In genomic region chr16:89216315-89217137, GRCh38 we compare ENCODE assay signal across 8 cellular contexts. TPM values are rescaled to one million over a fixed set of nuclear protein-coding genes. Genes with fewer than 3 reads are reported as not detected.
DNase-seq lines count a peak whose midpoint lies in the region; ATAC-seq and TF ChIP-seq lines count a peak whose summit lies in the region.

No MANE protein-coding gene starts in this region.

- H3K27me3 ChIP-seq in BLaER1 (no peaks in the 10 kb centered on the region), GM23338 (ENCODE audit: insufficient read depth) (no peaks in the 10 kb centered on the region)

- peaks cover 1% of the 10 kb centered on the region; the same call in 1 of the 3 replicates for H3K36me3 Mint-ChIP-seq in GM23338 (ENCODE audit: low read depth)
- peaks cover 26% of the 10 kb centered on the region for H3K36me3 Mint-ChIP-seq in dendritic cell treated with granulocyte-macrophage colony-stimulating factor and Interleukin-4, amounts not matched to agents 40 ng/mL and 50 ng/mL, for 4 days (ENCODE audit: low read depth)

- no peaks in the 10 kb centered on the region for H3K9me3 Mint-ChIP-seq in GM23338
- no peaks in the 10 kb centered on the region for H3K9me3 Mint-ChIP-seq in dendritic cell treated with granulocyte-macrophage colony-stimulating factor and Interleukin-4, amounts not matched to agents 40 ng/mL and 50 ng/mL, for 4 days

- H3K27ac Mint-ChIP-seq in GM23338: no peak overlapping the region; the same call in 1 of the 2 replicates
- H3K27ac Mint-ChIP-seq in dendritic cell treated with granulocyte-macrophage colony-stimulating factor and Interleukin-4, amounts not matched to agents 40 ng/mL and 50 ng/mL, for 4 days: peak overlapping the region; percentile 83

- peaks cover 31% of the 10 kb centered on the region for H3K4me1 ChIP-seq in BLaER1
- peaks cover 11% of the 10 kb centered on the region for H3K4me1 ChIP-seq in GM23338 (ENCODE audit: insufficient read depth)

- peaks cover 6% of the 10 kb centered on the region; the same call in 1 of the 2 replicates for H3F3A ChIP-seq in GM23338 (replicated peaks; ENCODE audit: low read depth)

- DNase-seq in GM23338 (ENCODE audit: low spot score): peak; percentile 89
- peak; percentile 37 to 56 for DNase-seq in NCI-H446 (lab: John Stamatoyannopoulos, UW)
- DNase-seq in activated CD4-positive, alpha-beta T cell treated with anti-CD3 and anti-CD28 coated beads, Interleukin-2, amount 50 U/mL, for 24 hours (ENCODE audit: low read depth in 1 of 2, low spot score in 1 of 2): peak; percentile 64 to 70
- peak; percentile 79 for DNase-seq in left lobe of liver (ENCODE audit: low spot score)
- peak; percentile 64 to 73 for DNase-seq in stimulated activated CD4-positive, alpha-beta T cell treated with anti-CD3 and anti-CD28 coated beads, Interleukin-1b, Interleukin-23, amount 100 ng/mL, for 4 hours (ENCODE audit: low read depth in 2 of 2)

- peak; percentile 83 to 92 for TF ChIP-seq CTCF in GM23338 (conservative IDR thresholded peaks at IDR 0.05; ENCODE audit: low read depth in 2 of 2)

- peak overlapping the region; percentile 82 for H3K4me3 ChIP-seq in BLaER1
- peak overlapping the region; percentile 98 for H3K4me3 ChIP-seq in GM23338

- peak overlapping the region; percentile 85 for H3K4me3 Mint-ChIP-seq in GM23338
- peak overlapping the region; percentile 83 for H3K4me3 Mint-ChIP-seq in dendritic cell treated with granulocyte-macrophage colony-stimulating factor and Interleukin-4, amounts not matched to agents 40 ng/mL and 50 ng/mL, for 4 days

- H3K4me2 ChIP-seq in BLaER1 (peak overlapping the region; percentile 93), GM23338 (peak overlapping the region; percentile 93)

- H3K4me1 Mint-ChIP-seq in GM23338: peaks cover 4% of the 10 kb centered on the region; the same call in 2 of the 3 replicates
- H3K4me1 Mint-ChIP-seq in dendritic cell treated with granulocyte-macrophage colony-stimulating factor and Interleukin-4, amounts not matched to agents 40 ng/mL and 50 ng/mL, for 4 days (ENCODE audit: low read depth): peaks cover 21% of the 10 kb centered on the region

- H3K27ac ChIP-seq in BLaER1: peak overlapping the region; percentile 91
- peak overlapping the region; percentile 91; the same call in 1 of the 2 replicates for H3K27ac ChIP-seq in GM23338 (ENCODE audit: low read depth)

- H3K27me3 Mint-ChIP-seq in GM23338 (ENCODE audit: insufficient read depth, low read depth, poor library complexity): peaks cover 4% of the 10 kb centered on the region
- no peaks in the 10 kb centered on the region for H3K27me3 Mint-ChIP-seq in dendritic cell treated with granulocyte-macrophage colony-stimulating factor and Interleukin-4, amounts not matched to agents 40 ng/mL and 50 ng/mL, for 4 days

- H3K9me3 ChIP-seq in BLaER1: no peaks in the 10 kb centered on the region

- H4K20me1 ChIP-seq in BLaER1: peaks cover 14% of the 10 kb centered on the region; the same call in 1 of the 2 replicates
- peaks cover 3% of the 10 kb centered on the region; the same call in 1 of the 2 replicates for H4K20me1 ChIP-seq in GM23338 (replicated peaks; ENCODE audit: insufficient read depth)

- peaks cover 21% of the 10 kb centered on the region for H3K36me3 ChIP-seq in BLaER1
- H3K36me3 ChIP-seq in GM23338 (ENCODE audit: insufficient read depth): no peaks in the 10 kb centered on the region

- ATAC-seq in GM23338 (peak; percentile 77), left lobe of liver (peak; percentile 79), HG02759 (IDR thresholded peaks at IDR 0.05; ENCODE audit: unreplicated experiment) (no peak)

- intact Hi-C loops in dendritic cell treated with granulocyte-macrophage colony-stimulating factor and Interleukin-4, amounts not matched to agents 40 ng/mL and 50 ng/mL, for 4 days (cut with micrococcal nuclease): loop anchor here (2.0 to 5.0 kb wide), 5 partner anchors 24 to 480 kb away; partner anchors contain the start of genes APRT, GALNS and TRAPPC2L

- peak overlapping the region; percentile 94 for H2AFZ ChIP-seq in GM23338

- H3K79me2 ChIP-seq in GM23338 (replicated peaks; ENCODE audit: insufficient read depth): peaks cover 16% of the 10 kb centered on the region

- H3K9ac ChIP-seq in BLaER1: peak overlapping the region; percentile 94

- H3K9me2 ChIP-seq in GM23338 (ENCODE audit: insufficient read depth): no peaks in the 10 kb centered on the region

TF ChIP-seq in GM23338, 12 proteins besides CTCF, POLR2A, EP300 and RAD21 (continues in another document):
- TF ChIP-seq CREB1 (CRISPR knock-in tag; IDR thresholded peaks at IDR 0.05; ENCODE audit: low read depth) (no peak), ZNF331 (CRISPR knock-in tag; IDR thresholded peaks at IDR 0.05; ENCODE audit: low read depth) (no peak), POLR2AphosphoS5 (IDR thresholded peaks at IDR 0.05; ENCODE audit: low read depth) (no peak), STAT1 (IDR thresholded peaks at IDR 0.05; ENCODE audit: unreplicated experiment) (no peak), EZH2phosphoT487 (IDR thresholded peaks at IDR 0.05; ENCODE audit: unreplicated experiment) (no peak)
- TF ChIP-seq, protein P1, sequence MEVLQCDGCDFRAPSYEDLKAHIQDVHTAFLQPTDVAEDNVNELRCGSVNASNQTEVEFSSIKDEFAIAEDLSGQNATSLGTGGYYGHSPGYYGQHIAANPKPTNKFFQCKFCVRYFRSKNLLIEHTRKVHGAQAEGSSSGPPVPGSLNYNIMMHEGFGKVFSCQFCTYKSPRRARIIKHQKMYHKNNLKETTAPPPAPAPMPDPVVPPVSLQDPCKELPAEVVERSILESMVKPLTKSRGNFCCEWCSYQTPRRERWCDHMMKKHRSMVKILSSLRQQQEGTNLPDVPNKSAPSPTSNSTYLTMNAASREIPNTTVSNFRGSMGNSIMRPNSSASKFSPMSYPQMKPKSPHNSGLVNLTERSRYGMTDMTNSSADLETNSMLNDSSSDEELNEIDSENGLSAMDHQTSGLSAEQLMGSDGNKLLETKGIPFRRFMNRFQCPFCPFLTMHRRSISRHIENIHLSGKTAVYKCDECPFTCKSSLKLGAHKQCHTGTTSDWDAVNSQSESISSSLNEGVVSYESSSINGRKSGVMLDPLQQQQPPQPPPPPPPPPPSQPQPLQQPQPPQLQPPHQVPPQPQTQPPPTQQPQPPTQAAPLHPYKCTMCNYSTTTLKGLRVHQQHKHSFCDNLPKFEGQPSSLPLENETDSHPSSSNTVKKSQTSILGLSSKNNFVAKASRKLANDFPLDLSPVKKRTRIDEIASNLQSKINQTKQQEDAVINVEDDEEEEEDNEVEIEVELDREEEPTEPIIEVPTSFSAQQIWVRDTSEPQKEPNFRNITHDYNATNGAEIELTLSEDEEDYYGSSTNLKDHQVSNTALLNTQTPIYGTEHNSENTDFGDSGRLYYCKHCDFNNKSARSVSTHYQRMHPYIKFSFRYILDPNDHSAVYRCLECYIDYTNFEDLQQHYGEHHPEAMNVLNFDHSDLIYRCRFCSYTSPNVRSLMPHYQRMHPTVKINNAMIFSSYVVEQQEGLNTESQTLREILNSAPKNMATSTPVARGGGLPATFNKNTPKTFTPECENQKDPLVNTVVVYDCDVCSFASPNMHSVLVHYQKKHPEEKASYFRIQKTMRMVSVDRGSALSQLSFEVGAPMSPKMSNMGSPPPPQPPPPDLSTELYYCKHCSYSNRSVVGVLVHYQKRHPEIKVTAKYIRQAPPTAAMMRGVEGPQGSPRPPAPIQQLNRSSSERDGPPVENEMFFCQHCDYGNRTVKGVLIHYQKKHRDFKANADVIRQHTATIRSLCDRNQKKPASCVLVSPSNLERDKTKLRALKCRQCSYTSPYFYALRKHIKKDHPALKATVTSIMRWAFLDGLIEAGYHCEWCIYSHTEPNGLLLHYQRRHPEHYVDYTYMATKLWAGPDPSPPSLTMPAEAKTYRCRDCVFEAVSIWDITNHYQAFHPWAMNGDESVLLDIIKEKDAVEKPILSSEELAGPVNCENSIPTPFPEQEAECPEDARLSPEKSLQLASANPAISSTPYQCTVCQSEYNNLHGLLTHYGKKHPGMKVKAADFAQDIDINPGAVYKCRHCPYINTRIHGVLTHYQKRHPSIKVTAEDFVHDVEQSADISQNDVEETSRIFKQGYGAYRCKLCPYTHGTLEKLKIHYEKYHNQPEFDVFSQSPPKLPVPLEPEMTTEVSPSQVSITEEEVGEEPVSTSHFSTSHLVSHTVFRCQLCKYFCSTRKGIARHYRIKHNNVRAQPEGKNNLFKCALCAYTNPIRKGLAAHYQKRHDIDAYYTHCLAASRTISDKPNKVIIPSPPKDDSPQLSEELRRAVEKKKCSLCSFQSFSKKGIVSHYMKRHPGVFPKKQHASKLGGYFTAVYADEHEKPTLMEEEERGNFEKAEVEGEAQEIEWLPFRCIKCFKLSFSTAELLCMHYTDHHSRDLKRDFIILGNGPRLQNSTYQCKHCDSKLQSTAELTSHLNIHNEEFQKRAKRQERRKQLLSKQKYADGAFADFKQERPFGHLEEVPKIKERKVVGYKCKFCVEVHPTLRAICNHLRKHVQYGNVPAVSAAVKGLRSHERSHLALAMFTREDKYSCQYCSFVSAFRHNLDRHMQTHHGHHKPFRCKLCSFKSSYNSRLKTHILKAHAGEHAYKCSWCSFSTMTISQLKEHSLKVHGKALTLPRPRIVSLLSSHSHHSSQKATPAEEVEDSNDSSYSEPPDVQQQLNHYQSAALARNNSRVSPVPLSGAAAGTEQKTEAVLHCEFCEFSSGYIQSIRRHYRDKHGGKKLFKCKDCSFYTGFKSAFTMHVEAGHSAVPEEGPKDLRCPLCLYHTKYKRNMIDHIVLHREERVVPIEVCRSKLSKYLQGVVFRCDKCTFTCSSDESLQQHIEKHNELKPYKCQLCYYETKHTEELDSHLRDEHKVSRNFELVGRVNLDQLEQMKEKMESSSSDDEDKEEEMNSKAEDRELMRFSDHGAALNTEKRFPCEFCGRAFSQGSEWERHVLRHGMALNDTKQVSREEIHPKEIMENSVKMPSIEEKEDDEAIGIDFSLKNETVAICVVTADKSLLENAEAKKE (CRISPR knock-in tag; IDR thresholded peaks at IDR 0.05): no peak
- TF ChIP-seq, protein P2, sequence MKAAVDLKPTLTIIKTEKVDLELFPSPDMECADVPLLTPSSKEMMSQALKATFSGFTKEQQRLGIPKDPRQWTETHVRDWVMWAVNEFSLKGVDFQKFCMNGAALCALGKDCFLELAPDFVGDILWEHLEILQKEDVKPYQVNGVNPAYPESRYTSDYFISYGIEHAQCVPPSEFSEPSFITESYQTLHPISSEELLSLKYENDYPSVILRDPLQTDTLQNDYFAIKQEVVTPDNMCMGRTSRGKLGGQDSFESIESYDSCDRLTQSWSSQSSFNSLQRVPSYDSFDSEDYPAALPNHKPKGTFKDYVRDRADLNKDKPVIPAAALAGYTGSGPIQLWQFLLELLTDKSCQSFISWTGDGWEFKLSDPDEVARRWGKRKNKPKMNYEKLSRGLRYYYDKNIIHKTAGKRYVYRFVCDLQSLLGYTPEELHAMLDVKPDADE (IDR thresholded peaks at IDR 0.05): no peak

RNA-seq across cellular contexts. Expression of gene ZNF778, which starts 1.0 kb away (rescaled TPM):
- total RNA-seq in GM23338 (2014; rRNA removed; shearing (Covaris generic)): 18.1 and 43.4 TPM in 2 replicates
- polyA plus RNA-seq in GM23338 (2016; fragmentation: Nextera tagmentation; extraction: Ambion mirVana): 5.4 and 7.9 TPM in 2 replicates
- 5.3 TPM for total RNA-seq in left lobe of liver

RNA-seq across cellular contexts. Expression of gene SLC22A31, which starts 16.2 kb away (rescaled TPM):
- total RNA-seq in GM23338 (2014; rRNA removed; shearing (Covaris generic)): 7.9 and 13.8 TPM in 2 replicates
- polyA plus RNA-seq in GM23338 (2016; fragmentation: Nextera tagmentation; extraction: Ambion mirVana): 2.1 TPM in 2 replicates
- 0.30 TPM for total RNA-seq in left lobe of liver

RNA-seq across cellular contexts. Expression of gene CDH15, which starts 45.0 kb away (rescaled TPM):
- total RNA-seq in GM23338 (2014; rRNA removed; shearing (Covaris generic)): 0.12 and 1.0 TPM in 2 replicates
- 0.61 and 0.63 TPM in 2 replicates for polyA plus RNA-seq in GM23338 (2016; fragmentation: Nextera tagmentation; extraction: Ambion mirVana)
- total RNA-seq in left lobe of liver: 4.3 TPM
